In genomic region chr2:183035954-183036669, GRCh38 we compare ENCODE assay signal across 8 cellular contexts. TPM values are rescaled to one million over a fixed set of nuclear protein-coding genes. Genes with fewer than 3 reads are reported as not detected.
DNase-seq lines count a peak whose midpoint lies in the region; ATAC-seq, FAIRE-seq and TF ChIP-seq lines count a peak whose summit lies in the region.

No MANE protein-coding gene starts in this region.

- no peak overlapping the region for H2AFZ ChIP-seq in astrocyte (ENCODE audit: low read depth, low read length)

- H3K27me3 Mint-ChIP-seq in CD4-positive, CD25-positive, alpha-beta regulatory T cell: peaks cover 67% of the 10 kb centered on the region
- H3K27me3 Mint-ChIP-seq in astrocyte (ENCODE audit: low read depth, unreplicated experiment): no peaks in the 10 kb centered on the region

- FAIRE-seq in astrocyte (lab: Jason Lieb, UNC): no peak

- no peak overlapping the region for H3K27ac ChIP-seq in CD4-positive, CD25-positive, alpha-beta regulatory T cell (ENCODE audit: insufficient read depth, low read length, poor library complexity, severe bottlenecking)
- H3K27ac ChIP-seq in astrocyte (ENCODE audit: low read depth, low read length) (peak overlapping the region; percentile 93), mucosa of rectum (ENCODE audit: low read depth in 2 of 2, low read length in 2 of 2) (no peak overlapping the region)

- TF ChIP-seq CTCF in astrocyte (IDR thresholded peaks at IDR 0.05; ENCODE audit: insufficient read depth, low read depth, low read length): no peak

- peak in 2 of 3 donors; percentile 35 to 52 for DNase-seq in CD4-positive, CD25-positive, alpha-beta regulatory T cell
- DNase-seq in astrocyte (ENCODE audit: low read depth) (no peak), DMS79 treated with DMSO at 0.1 percent for 48 hours (lab: John Stamatoyannopoulos, UW) (no peak), NCI-H2227 (lab: John Stamatoyannopoulos, UW; ENCODE audit: unreplicated experiment) (no peak), C1 segment of cervical spinal cord (lab: John Stamatoyannopoulos, UW) (no peak)

- peaks cover 59% of the 10 kb centered on the region for H4K20me1 ChIP-seq in astrocyte (ENCODE audit: insufficient read depth, low read length)

- H3K36me3 Mint-ChIP-seq in CD4-positive, CD25-positive, alpha-beta regulatory T cell: no peaks in the 10 kb centered on the region
- no peaks in the 10 kb centered on the region for H3K36me3 Mint-ChIP-seq in astrocyte (ENCODE audit: low read depth, unreplicated experiment)

- H3K4me3 ChIP-seq in CD4-positive, CD25-positive, alpha-beta regulatory T cell (ENCODE audit: low read depth, low read length): peak overlapping the region; percentile 58
- H3K4me3 ChIP-seq in astrocyte (ENCODE audit: insufficient read depth, low read depth, low read length) (peak overlapping the region; percentile 97), mucosa of rectum (ENCODE audit: low read length in 2 of 2) (peak overlapping the region; percentile 38 to 87)

- H3K27ac Mint-ChIP-seq in CD4-positive, CD25-positive, alpha-beta regulatory T cell: peak overlapping the region in 1 of 3 donors; percentile 32
- peak overlapping the region; percentile 95 for H3K27ac Mint-ChIP-seq in astrocyte (ENCODE audit: unreplicated experiment)

- H3K4me1 Mint-ChIP-seq in CD4-positive, CD25-positive, alpha-beta regulatory T cell: peaks cover 24 to 34% (median 29%) of the 10 kb centered on the region in 4 donors
- peaks cover 22% of the 10 kb centered on the region for H3K4me1 Mint-ChIP-seq in astrocyte (ENCODE audit: low read depth, unreplicated experiment)

- H3K79me2 ChIP-seq in astrocyte (ENCODE audit: insufficient read depth, low read length): peaks cover 69% of the 10 kb centered on the region

- no peak for ATAC-seq in CD4-positive, CD25-positive, alpha-beta regulatory T cell (ENCODE audit: low read depth in 2 of 2)
- ATAC-seq in GM19351 (IDR thresholded peaks at IDR 0.05; ENCODE audit: unreplicated experiment) (peak; percentile 49), HG03354 (IDR thresholded peaks at IDR 0.05; ENCODE audit: poor library complexity, severe bottlenecking, unreplicated experiment) (peak; percentile 65)

- no peaks in the 10 kb centered on the region for H3K9me3 ChIP-seq in CD4-positive, CD25-positive, alpha-beta regulatory T cell (ENCODE audit: control insufficient read depth in 2 of 2, low read length in 2 of 2)
- H3K9me3 ChIP-seq in astrocyte (ENCODE audit: insufficient read depth, low read depth, low read length) (no peaks in the 10 kb centered on the region), mucosa of rectum (ENCODE audit: control insufficient read depth in 2 of 2, low read length in 2 of 2) (no peaks in the 10 kb centered on the region)

- H3K9ac ChIP-seq in astrocyte (ENCODE audit: low read length) (peak overlapping the region; percentile 98), mucosa of rectum (ENCODE audit: low read depth in 1 of 2, low read length in 2 of 2) (peak overlapping the region in 1 of 2 donors; percentile 86)

- peaks cover 0 to 2% (median 0%) of the 10 kb centered on the region in 7 donors for H3K9me3 Mint-ChIP-seq in CD4-positive, CD25-positive, alpha-beta regulatory T cell
- H3K9me3 Mint-ChIP-seq in astrocyte (ENCODE audit: unreplicated experiment): no peaks in the 10 kb centered on the region

- H3K4me2 ChIP-seq in astrocyte (ENCODE audit: low read length): peak overlapping the region; percentile 90

- H3K4me1 ChIP-seq in CD4-positive, CD25-positive, alpha-beta regulatory T cell (ENCODE audit: control insufficient read depth, insufficient read depth, low read length, poor library complexity, severe bottlenecking): peaks cover 35% of the 10 kb centered on the region
- H3K4me1 ChIP-seq in astrocyte (ENCODE audit: insufficient read depth, low read length) (peaks cover 22% of the 10 kb centered on the region), mucosa of rectum (ENCODE audit: control insufficient read depth in 2 of 2, insufficient read depth in 2 of 2, low read length in 2 of 2) (peaks cover 14 to 17% of the 10 kb centered on the region in 2 donors)

- H3K36me3 ChIP-seq in CD4-positive, CD25-positive, alpha-beta regulatory T cell (ENCODE audit: control insufficient read depth, insufficient read depth, low read length): no peaks in the 10 kb centered on the region
- H3K36me3 ChIP-seq in astrocyte (ENCODE audit: insufficient read depth, low read length) (no peaks in the 10 kb centered on the region), mucosa of rectum (ENCODE audit: control insufficient read depth in 2 of 2, insufficient read depth in 2 of 2, low read length in 2 of 2) (no peaks in the 10 kb centered on the region)

- H3K27me3 ChIP-seq in CD4-positive, CD25-positive, alpha-beta regulatory T cell (ENCODE audit: control insufficient read depth, insufficient read depth, low read length): peaks cover 38% of the 10 kb centered on the region
- H3K27me3 ChIP-seq in astrocyte (ENCODE audit: insufficient read depth, low read length) (no peaks in the 10 kb centered on the region), mucosa of rectum (ENCODE audit: control insufficient read depth in 2 of 2, insufficient read depth in 2 of 2, low read length in 2 of 2) (no peaks in the 10 kb centered on the region)

- H3K4me3 Mint-ChIP-seq in CD4-positive, CD25-positive, alpha-beta regulatory T cell: peak overlapping the region; percentile 23 to 92 (median 86)
- peak overlapping the region; percentile 96 for H3K4me3 Mint-ChIP-seq in astrocyte (ENCODE audit: unreplicated experiment)

RNA-seq across cellular contexts. Expression of gene NCKAP1, which starts 2.1 kb away (rescaled TPM):
- 5.7 TPM for total RNA-seq in CD4-positive, CD25-positive, alpha-beta regulatory T cell
- polyA plus RNA-seq in CD4-positive, CD25-positive, alpha-beta regulatory T cell: 1 to 10 TPM in 3 of 4 donors, under 1 TPM in 1; 0.64 to 1.4 (median 1.1) TPM
- 164 and 167 TPM in 2 replicates for total RNA-seq in astrocyte

RNA-seq across cellular contexts. Expression of gene DUSP19, which starts 42.4 kb away (rescaled TPM):
- total RNA-seq in CD4-positive, CD25-positive, alpha-beta regulatory T cell: 1.2 TPM
- polyA plus RNA-seq in CD4-positive, CD25-positive, alpha-beta regulatory T cell: 1 to 10 TPM in 3 of 4 donors, under 1 TPM in 1; 0.21 to 1.7 (median 1.4) TPM
- 3.1 and 3.7 TPM in 2 replicates for total RNA-seq in astrocyte

Comparison
In these comparisons a context has a peak if more than half of its experiments do, and no peak if none do; other contexts are left out.
1. ATAC-seq: peak in GM19351 (single experiment) and HG03354 (single experiment); none in CD4-positive, CD25-positive, alpha-beta regulatory T cell (0 of 2).
2. DNase-seq: peak in CD4-positive, CD25-positive, alpha-beta regulatory T cell (2 of 3); none in astrocyte (single experiment), DMS79 treated with DMSO at 0.1 percent for 48 hours (single experiment), NCI-H2227 (single experiment) and C1 segment of cervical spinal cord (0 of 14).
3. RNA of gene NCKAP1, which starts 2.1 kb away (total RNA-seq): 164 to 167 TPM in astrocyte; 5.7 TPM in CD4-positive, CD25-positive, alpha-beta regulatory T cell (single experiment); every median in the first group is over 10 times any median in the second.
4. Peak in every context shown above with its lines, with median percentiles within 50 percentile points of each other: H3K4me3 ChIP-seq.